10 cellular contexts compared by ENCODE assay signal in genomic region chr12:64757778-64758177, GRCh38. TPM values are rescaled to one million over a fixed set of nuclear protein-coding genes. Genes with fewer than 3 reads are reported as not detected.
DNase-seq lines count a peak whose midpoint lies in the region; ATAC-seq and TF ChIP-seq lines count a peak whose summit lies in the region.
"Had no signal": no experiment of that assay in that cellular context is flagged by ENCODE, and none has a peak within 500 bp of the region (broad histone marks: within the 10 kb centered on the region; RNA-seq: fewer than 3 reads in every experiment).

No MANE protein-coding gene starts in this region.

- H3K4me1 ChIP-seq in left lung (peaks cover 12 to 69% of the 10 kb centered on the region in 2 donors), vagina (peaks cover 36% of the 10 kb centered on the region)

- peaks cover 41% of the 10 kb centered on the region for H3K4me1 Mint-ChIP-seq in activated naive CD4-positive, alpha-beta T cell treated with anti-CD3 and anti-CD28 coated beads, Interleukin-2, amount 50 U/mL, for 24 hours
- peaks cover 56% of the 10 kb centered on the region for H3K4me1 Mint-ChIP-seq in activated T-helper 1 cell treated with anti-CD3 and anti-CD28 coated beads, Interleukin-12 subunit alpha, Interleukin-12 subunit beta, Interleukin-2, Interleukin-4 antibody, amounts not matched to agents 30 ng/mL and 10 ng/mL and 1 ng/mL, durations not matched to agents 14 hours and 24 hours and 36 hours (ENCODE audit: low read depth)

- H3K36me3 ChIP-seq in left lung: peaks cover 0 to 3% of the 10 kb centered on the region in 2 donors
- no peaks in the 10 kb centered on the region for H3K36me3 ChIP-seq in vagina

- H3K27ac ChIP-seq in left lung (peak overlapping the region in 1 of 2 donors; percentile 93), vagina (no peak overlapping the region)
- H3K27ac ChIP-seq: C4-2B had no signal

- H3K27me3 ChIP-seq in left lung (no peaks in the 10 kb centered on the region), vagina (no peaks in the 10 kb centered on the region)

- peak overlapping the region; percentile 12 for H3K4me3 Mint-ChIP-seq in activated naive CD4-positive, alpha-beta T cell treated with anti-CD3 and anti-CD28 coated beads, Interleukin-2, amount 50 U/mL, for 24 hours
- peak overlapping the region; percentile 49 for H3K4me3 Mint-ChIP-seq in activated T-helper 1 cell treated with anti-CD3 and anti-CD28 coated beads, Interleukin-12 subunit alpha, Interleukin-12 subunit beta, Interleukin-2, Interleukin-4 antibody, amounts not matched to agents 30 ng/mL and 10 ng/mL and 1 ng/mL, durations not matched to agents 14 hours and 24 hours and 36 hours

- TF ChIP-seq POLR2A in vagina (IDR thresholded peaks at IDR 0.05): no peak

- no peaks in the 10 kb centered on the region for H3K9me3 ChIP-seq in left lung
- H3K9me3 ChIP-seq in vagina: no peaks in the 10 kb centered on the region

- no peak for DNase-seq in activated naive CD4-positive, alpha-beta T cell (lab: John Stamatoyannopoulos, UW)
- DNase-seq in activated T-helper 1 cell treated with anti-CD3 and anti-CD28 coated beads, Interleukin-12 subunit alpha, Interleukin-12 subunit beta, Interleukin-2, Interleukin-4 antibody, amounts not matched to agents 30 ng/mL and 10 ng/mL and 1 ng/mL, durations not matched to agents 14 hours and 24 hours and 36 hours (ENCODE audit: low spot score): no peak
- DNase-seq in left lung (no peak), vagina (ENCODE audit: extremely low spot score in 2 of 2) (no peak), SHP77 treated with DMSO at 0.1 percent for 48 hours (lab: John Stamatoyannopoulos, UW) (no peak), hippocampal formation (lab: John Stamatoyannopoulos, UW) (no peak), NCI-H1105 treated with DMSO at 0.1 percent for 48 hours (lab: John Stamatoyannopoulos, UW) (no peak)
- DNase-seq: NCI-H524 treated with DMSO at 0.1 percent for 48 hours had no signal

- no peaks in the 10 kb centered on the region for H3K27me3 Mint-ChIP-seq in activated naive CD4-positive, alpha-beta T cell treated with anti-CD3 and anti-CD28 coated beads, Interleukin-2, amount 50 U/mL, for 24 hours
- H3K27me3 Mint-ChIP-seq in activated T-helper 1 cell treated with anti-CD3 and anti-CD28 coated beads, Interleukin-12 subunit alpha, Interleukin-12 subunit beta, Interleukin-2, Interleukin-4 antibody, amounts not matched to agents 30 ng/mL and 10 ng/mL and 1 ng/mL, durations not matched to agents 14 hours and 24 hours and 36 hours (ENCODE audit: insufficient read depth): peaks cover 2% of the 10 kb centered on the region

- no peaks in the 10 kb centered on the region for H3K9me3 Mint-ChIP-seq in activated naive CD4-positive, alpha-beta T cell treated with anti-CD3 and anti-CD28 coated beads, Interleukin-2, amount 50 U/mL, for 24 hours
- no peaks in the 10 kb centered on the region for H3K9me3 Mint-ChIP-seq in activated T-helper 1 cell treated with anti-CD3 and anti-CD28 coated beads, Interleukin-12 subunit alpha, Interleukin-12 subunit beta, Interleukin-2, Interleukin-4 antibody, amounts not matched to agents 30 ng/mL and 10 ng/mL and 1 ng/mL, durations not matched to agents 14 hours and 24 hours and 36 hours

- peaks cover 3% of the 10 kb centered on the region for H3K36me3 Mint-ChIP-seq in activated naive CD4-positive, alpha-beta T cell treated with anti-CD3 and anti-CD28 coated beads, Interleukin-2, amount 50 U/mL, for 24 hours
- H3K36me3 Mint-ChIP-seq in activated T-helper 1 cell treated with anti-CD3 and anti-CD28 coated beads, Interleukin-12 subunit alpha, Interleukin-12 subunit beta, Interleukin-2, Interleukin-4 antibody, amounts not matched to agents 30 ng/mL and 10 ng/mL and 1 ng/mL, durations not matched to agents 14 hours and 24 hours and 36 hours (ENCODE audit: low read depth): peaks cover 9% of the 10 kb centered on the region

- ATAC-seq in left lung: peak; percentile 19

- intact Hi-C loops in activated T-helper 1 cell treated with anti-CD3 and anti-CD28 coated beads, Interleukin-12 subunit alpha, Interleukin-12 subunit beta, Interleukin-2, Interleukin-4 antibody, amounts not matched to agents 30 ng/mL and 10 ng/mL and 1 ng/mL, durations not matched to agents 14 hours and 24 hours and 36 hours (cut with micrococcal nuclease): loop anchor here (2.0 to 5.0 kb wide), 6 partner anchors 13 to 1545 kb away; partner anchors contain the start of genes HELB, KICS2 and TBK1
- intact Hi-C loops in left lung (cut with DNase I) (no loop called here), vagina (cut with DNase I) (no loop called here)

- TF ChIP-seq CTCF in left lung (IDR thresholded peaks at IDR 0.05) (no peak), vagina (IDR thresholded peaks at IDR 0.05) (no peak)

- H3K4me3 ChIP-seq in left lung (peak overlapping the region in 1 of 2 donors; percentile 95), vagina (peak overlapping the region; percentile 67 to 99)

- H3K27ac Mint-ChIP-seq in activated naive CD4-positive, alpha-beta T cell treated with anti-CD3 and anti-CD28 coated beads, Interleukin-2, amount 50 U/mL, for 24 hours: peak overlapping the region; percentile 6
- H3K27ac Mint-ChIP-seq in activated T-helper 1 cell treated with anti-CD3 and anti-CD28 coated beads, Interleukin-12 subunit alpha, Interleukin-12 subunit beta, Interleukin-2, Interleukin-4 antibody, amounts not matched to agents 30 ng/mL and 10 ng/mL and 1 ng/mL, durations not matched to agents 14 hours and 24 hours and 36 hours: peak overlapping the region; percentile 11

RNA-seq across cellular contexts. Expression of gene GNS, which starts 1.4 kb away (rescaled TPM):
- 20.6 and 21.3 TPM in 2 replicates for total RNA-seq in activated T-helper 1 cell treated with anti-CD3 and anti-CD28 coated beads, Interleukin-12 subunit alpha, Interleukin-12 subunit beta, Interleukin-2, Interleukin-4 antibody, amounts not matched to agents 30 ng/mL and 10 ng/mL and 1 ng/mL, durations not matched to agents 14 hours and 24 hours and 36 hours
- total RNA-seq in left lung (100 to 1,000 TPM; 187 to 196 TPM), vagina (51.1 TPM)
